Comparison of ENCODE assay signal across 8 cellular contexts in the genomic region with DNA sequence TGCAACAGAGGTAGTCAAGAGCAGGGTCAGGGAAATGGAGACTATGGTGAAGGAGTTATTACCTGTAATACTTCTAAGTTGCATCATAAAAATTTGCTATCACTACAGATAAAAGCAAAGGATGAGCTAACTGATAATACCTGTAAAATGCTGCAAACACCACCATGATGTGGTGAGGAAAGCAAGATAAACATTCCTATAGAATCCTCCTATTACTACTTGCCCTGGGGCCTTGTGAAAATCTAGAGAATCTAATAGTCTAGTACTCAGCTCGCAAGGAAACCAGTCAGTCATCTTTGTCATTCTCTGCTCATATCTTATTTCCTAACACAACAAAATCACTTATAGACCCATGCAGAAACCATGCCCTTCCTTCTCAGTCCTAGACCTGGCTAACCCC.
"Had no signal": no experiment of that assay in that cellular context is flagged by ENCODE, and none has a peak within 500 bp of the region (broad histone marks: within the 10 kb centered on the region; RNA-seq: fewer than 3 reads in every experiment).

No MANE protein-coding gene starts in this region.

- H3K4me3 ChIP-seq: GM23338 had no signal

- H3K4me2 ChIP-seq: GM23338 had no signal

- FAIRE-seq: H1, H54, HTR-8/SVneo had no signal

- ATAC-seq: GM23338 had no signal

- DNase-seq: H9, HCEC 1CT, IMR-90, KBM-7 had no signal

- H2AFZ ChIP-seq: GM23338 had no signal
